Comparison of ENCODE assay signal across 1 cellular context in genomic region chrX:123432362-123433150, GRCh38.
TF ChIP-seq lines count a peak whose summit lies in the region.

No MANE protein-coding gene starts in this region.

TF ChIP-seq in GM12878, 131 proteins besides CTCF, POLR2A, EP300 and RAD21:
- no peak for TF ChIP-seq PAX5 (IDR thresholded peaks at IDR 0.05; ENCODE audit: borderline replicate concordance, low read depth, low read length)
- no peak for TF ChIP-seq HDAC2 (IDR thresholded peaks at IDR 0.05)
- TF ChIP-seq NR2C1 (IDR thresholded peaks at IDR 0.05) = no peak
- TF ChIP-seq, protein P1, sequence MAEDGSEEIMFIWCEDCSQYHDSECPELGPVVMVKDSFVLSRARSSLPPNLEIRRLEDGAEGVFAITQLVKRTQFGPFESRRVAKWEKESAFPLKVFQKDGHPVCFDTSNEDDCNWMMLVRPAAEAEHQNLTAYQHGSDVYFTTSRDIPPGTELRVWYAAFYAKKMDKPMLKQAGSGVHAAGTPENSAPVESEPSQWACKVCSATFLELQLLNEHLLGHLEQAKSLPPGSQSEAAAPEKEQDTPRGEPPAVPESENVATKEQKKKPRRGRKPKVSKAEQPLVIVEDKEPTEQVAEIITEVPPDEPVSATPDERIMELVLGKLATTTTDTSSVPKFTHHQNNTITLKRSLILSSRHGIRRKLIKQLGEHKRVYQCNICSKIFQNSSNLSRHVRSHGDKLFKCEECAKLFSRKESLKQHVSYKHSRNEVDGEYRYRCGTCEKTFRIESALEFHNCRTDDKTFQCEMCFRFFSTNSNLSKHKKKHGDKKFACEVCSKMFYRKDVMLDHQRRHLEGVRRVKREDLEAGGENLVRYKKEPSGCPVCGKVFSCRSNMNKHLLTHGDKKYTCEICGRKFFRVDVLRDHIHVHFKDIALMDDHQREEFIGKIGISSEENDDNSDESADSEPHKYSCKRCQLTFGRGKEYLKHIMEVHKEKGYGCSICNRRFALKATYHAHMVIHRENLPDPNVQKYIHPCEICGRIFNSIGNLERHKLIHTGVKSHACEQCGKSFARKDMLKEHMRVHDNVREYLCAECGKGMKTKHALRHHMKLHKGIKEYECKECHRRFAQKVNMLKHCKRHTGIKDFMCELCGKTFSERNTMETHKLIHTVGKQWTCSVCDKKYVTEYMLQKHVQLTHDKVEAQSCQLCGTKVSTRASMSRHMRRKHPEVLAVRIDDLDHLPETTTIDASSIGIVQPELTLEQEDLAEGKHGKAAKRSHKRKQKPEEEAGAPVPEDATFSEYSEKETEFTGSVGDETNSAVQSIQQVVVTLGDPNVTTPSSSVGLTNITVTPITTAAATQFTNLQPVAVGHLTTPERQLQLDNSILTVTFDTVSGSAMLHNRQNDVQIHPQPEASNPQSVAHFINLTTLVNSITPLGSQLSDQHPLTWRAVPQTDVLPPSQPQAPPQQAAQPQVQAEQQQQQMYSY (CRISPR knock-in tag; IDR thresholded peaks at IDR 0.05) = no peak
- TF ChIP-seq, protein P2, sequence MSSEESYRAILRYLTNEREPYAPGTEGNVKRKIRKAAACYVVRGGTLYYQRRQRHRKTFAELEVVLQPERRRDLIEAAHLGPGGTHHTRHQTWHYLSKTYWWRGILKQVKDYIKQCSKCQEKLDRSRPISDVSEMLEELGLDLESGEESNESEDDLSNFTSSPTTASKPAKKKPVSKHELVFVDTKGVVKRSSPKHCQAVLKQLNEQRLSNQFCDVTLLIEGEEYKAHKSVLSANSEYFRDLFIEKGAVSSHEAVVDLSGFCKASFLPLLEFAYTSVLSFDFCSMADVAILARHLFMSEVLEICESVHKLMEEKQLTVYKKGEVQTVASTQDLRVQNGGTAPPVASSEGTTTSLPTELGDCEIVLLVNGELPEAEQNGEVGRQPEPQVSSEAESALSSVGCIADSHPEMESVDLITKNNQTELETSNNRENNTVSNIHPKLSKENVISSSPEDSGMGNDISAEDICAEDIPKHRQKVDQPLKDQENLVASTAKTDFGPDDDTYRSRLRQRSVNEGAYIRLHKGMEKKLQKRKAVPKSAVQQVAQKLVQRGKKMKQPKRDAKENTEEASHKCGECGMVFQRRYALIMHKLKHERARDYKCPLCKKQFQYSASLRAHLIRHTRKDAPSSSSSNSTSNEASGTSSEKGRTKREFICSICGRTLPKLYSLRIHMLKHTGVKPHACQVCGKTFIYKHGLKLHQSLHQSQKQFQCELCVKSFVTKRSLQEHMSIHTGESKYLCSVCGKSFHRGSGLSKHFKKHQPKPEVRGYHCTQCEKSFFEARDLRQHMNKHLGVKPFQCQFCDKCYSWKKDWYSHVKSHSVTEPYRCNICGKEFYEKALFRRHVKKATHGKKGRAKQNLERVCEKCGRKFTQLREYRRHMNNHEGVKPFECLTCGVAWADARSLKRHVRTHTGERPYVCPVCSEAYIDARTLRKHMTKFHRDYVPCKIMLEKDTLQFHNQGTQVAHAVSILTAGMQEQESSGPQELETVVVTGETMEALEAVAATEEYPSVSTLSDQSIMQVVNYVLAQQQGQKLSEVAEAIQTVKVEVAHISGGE (CRISPR knock-in tag; IDR thresholded peaks at IDR 0.05) = no peak
- no peak for TF ChIP-seq ESRRA (IDR thresholded peaks at IDR 0.05; ENCODE audit: low read length)
- TF ChIP-seq PKNOX1 (IDR thresholded peaks at IDR 0.05) = no peak
- TF ChIP-seq RB1 (IDR thresholded peaks at IDR 0.05; ENCODE audit: borderline replicate concordance) = no peak
- TF ChIP-seq GABPA (IDR thresholded peaks at IDR 0.05; ENCODE audit: low read depth) = no peak
- TF ChIP-seq, protein P3, sequence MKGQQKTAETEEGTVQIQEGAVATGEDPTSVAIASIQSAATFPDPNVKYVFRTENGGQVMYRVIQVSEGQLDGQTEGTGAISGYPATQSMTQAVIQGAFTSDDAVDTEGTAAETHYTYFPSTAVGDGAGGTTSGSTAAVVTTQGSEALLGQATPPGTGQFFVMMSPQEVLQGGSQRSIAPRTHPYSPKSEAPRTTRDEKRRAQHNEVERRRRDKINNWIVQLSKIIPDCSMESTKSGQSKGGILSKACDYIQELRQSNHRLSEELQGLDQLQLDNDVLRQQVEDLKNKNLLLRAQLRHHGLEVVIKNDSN (IDR thresholded peaks at IDR 0.05; ENCODE audit: borderline replicate concordance, extremely low read length, insufficient read depth, low read depth, low read length) = no peak
- no peak for TF ChIP-seq RELA (IDR thresholded peaks at IDR 0.05; ENCODE audit: borderline replicate concordance, partially characterized antibody)
- TF ChIP-seq E4F1 (IDR thresholded peaks at IDR 0.05; ENCODE audit: borderline replicate concordance, partially characterized antibody) = no peak
- TF ChIP-seq ELK1 (IDR thresholded peaks at IDR 0.05; ENCODE audit: low read depth, low read length) = no peak
- TF ChIP-seq, protein P4, sequence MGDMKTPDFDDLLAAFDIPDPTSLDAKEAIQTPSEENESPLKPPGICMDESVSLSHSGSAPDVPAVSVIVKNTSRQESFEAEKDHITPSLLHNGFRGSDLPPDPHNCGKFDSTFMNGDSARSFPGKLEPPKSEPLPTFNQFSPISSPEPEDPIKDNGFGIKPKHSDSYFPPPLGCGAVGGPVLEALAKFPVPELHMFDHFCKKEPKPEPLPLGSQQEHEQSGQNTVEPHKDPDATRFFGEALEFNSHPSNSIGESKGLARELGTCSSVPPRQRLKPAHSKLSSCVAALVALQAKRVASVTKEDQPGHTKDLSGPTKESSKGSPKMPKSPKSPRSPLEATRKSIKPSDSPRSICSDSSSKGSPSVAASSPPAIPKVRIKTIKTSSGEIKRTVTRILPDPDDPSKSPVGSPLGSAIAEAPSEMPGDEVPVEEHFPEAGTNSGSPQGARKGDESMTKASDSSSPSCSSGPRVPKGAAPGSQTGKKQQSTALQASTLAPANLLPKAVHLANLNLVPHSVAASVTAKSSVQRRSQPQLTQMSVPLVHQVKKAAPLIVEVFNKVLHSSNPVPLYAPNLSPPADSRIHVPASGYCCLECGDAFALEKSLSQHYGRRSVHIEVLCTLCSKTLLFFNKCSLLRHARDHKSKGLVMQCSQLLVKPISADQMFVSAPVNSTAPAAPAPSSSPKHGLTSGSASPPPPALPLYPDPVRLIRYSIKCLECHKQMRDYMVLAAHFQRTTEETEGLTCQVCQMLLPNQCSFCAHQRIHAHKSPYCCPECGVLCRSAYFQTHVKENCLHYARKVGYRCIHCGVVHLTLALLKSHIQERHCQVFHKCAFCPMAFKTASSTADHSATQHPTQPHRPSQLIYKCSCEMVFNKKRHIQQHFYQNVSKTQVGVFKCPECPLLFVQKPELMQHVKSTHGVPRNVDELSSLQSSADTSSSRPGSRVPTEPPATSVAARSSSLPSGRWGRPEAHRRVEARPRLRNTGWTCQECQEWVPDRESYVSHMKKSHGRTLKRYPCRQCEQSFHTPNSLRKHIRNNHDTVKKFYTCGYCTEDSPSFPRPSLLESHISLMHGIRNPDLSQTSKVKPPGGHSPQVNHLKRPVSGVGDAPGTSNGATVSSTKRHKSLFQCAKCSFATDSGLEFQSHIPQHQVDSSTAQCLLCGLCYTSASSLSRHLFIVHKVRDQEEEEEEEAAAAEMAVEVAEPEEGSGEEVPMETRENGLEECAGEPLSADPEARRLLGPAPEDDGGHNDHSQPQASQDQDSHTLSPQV (IDR thresholded peaks at IDR 0.05) = no peak
- no peak for TF ChIP-seq NRF1 (conservative IDR thresholded peaks at IDR 0.05; ENCODE audit: low read depth, low read length)
- TF ChIP-seq TCF12 (IDR thresholded peaks at IDR 0.05; ENCODE audit: low read depth, low read length) = no peak
- TF ChIP-seq, protein P5, sequence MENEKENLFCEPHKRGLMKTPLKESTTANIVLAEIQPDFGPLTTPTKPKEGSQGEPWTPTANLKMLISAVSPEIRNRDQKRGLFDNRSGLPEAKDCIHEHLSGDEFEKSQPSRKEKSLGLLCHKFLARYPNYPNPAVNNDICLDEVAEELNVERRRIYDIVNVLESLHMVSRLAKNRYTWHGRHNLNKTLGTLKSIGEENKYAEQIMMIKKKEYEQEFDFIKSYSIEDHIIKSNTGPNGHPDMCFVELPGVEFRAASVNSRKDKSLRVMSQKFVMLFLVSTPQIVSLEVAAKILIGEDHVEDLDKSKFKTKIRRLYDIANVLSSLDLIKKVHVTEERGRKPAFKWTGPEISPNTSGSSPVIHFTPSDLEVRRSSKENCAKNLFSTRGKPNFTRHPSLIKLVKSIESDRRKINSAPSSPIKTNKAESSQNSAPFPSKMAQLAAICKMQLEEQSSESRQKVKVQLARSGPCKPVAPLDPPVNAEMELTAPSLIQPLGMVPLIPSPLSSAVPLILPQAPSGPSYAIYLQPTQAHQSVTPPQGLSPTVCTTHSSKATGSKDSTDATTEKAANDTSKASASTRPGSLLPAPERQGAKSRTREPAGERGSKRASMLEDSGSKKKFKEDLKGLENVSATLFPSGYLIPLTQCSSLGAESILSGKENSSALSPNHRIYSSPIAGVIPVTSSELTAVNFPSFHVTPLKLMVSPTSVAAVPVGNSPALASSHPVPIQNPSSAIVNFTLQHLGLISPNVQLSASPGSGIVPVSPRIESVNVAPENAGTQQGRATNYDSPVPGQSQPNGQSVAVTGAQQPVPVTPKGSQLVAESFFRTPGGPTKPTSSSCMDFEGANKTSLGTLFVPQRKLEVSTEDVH (IDR thresholded peaks at IDR 0.05; ENCODE audit: low read depth, partially characterized antibody) = no peak
- no peak for TF ChIP-seq MEF2B (IDR thresholded peaks at IDR 0.05; ENCODE audit: partially characterized antibody, poor library complexity, severe bottlenecking)
- no peak for TF ChIP-seq SREBF2 (IDR thresholded peaks at IDR 0.05; ENCODE audit: low read length)
